In genomic region chr2:23404426-23404825, GRCh38 we compare ENCODE assay signal across 8 cellular contexts. TPM values are rescaled to one million over a fixed set of nuclear protein-coding genes. Genes with fewer than 3 reads are reported as not detected.
DNase-seq lines count a peak whose midpoint lies in the region; TF ChIP-seq lines count a peak whose summit lies in the region.

No MANE protein-coding gene starts in this region.

- no peak overlapping the region for H4K91ac ChIP-seq in neuronal stem cell (ENCODE audit: low read depth, low read length, poor library complexity)

- no peak overlapping the region for H3K23ac ChIP-seq in neuronal stem cell (ENCODE audit: low read depth, low read length, poor library complexity)

- no peak overlapping the region for H3K4me2 ChIP-seq in neuronal stem cell (ENCODE audit: insufficient read depth, low read length, poor library complexity, severe bottlenecking)

- peak overlapping the region; percentile 80 for H2AFZ ChIP-seq in neuronal stem cell (ENCODE audit: low read length)

- H3K4me3 ChIP-seq in GM12865 (ENCODE audit: low read depth, low read length) (no peak overlapping the region), H7 (ENCODE audit: insufficient read depth, low read depth, low read length) (no peak overlapping the region), fibroblast of the aortic adventitia (ENCODE audit: low read depth, low read length) (no peak overlapping the region), neuronal stem cell (ENCODE audit: low read length in 2 of 2) (no peak overlapping the region)

- peak; percentile 4 for TF ChIP-seq CTCF in GM12865 (IDR thresholded peaks at IDR 0.05; ENCODE audit: insufficient read depth, low read depth, low read length, missing control alignments)
- TF ChIP-seq CTCF in fibroblast of the aortic adventitia (IDR thresholded peaks at IDR 0.05; ENCODE audit: insufficient read depth, low read length), result peak; percentile 12

- no peak overlapping the region for H2BK12ac ChIP-seq in neuronal stem cell (ENCODE audit: low read length)

- no peaks in the 10 kb centered on the region for H3K9me3 ChIP-seq in neuronal stem cell (replicated peaks in 1 of 2; ENCODE audit: control insufficient read depth in 2 of 2, insufficient read depth in 1 of 2, low read depth in 1 of 2, low read length in 2 of 2)

- H3K27me3 ChIP-seq in H7 (ENCODE audit: control insufficient read depth, insufficient read depth, low read length) (no peaks in the 10 kb centered on the region), neuronal stem cell (ENCODE audit: control insufficient read depth in 3 of 3, insufficient read depth in 3 of 3, low read depth in 1 of 3, low read length in 3 of 3) (no peaks in the 10 kb centered on the region)

- H3K4me1 ChIP-seq in neuronal stem cell (ENCODE audit: control insufficient read depth in 2 of 2, insufficient read depth in 1 of 2, low read depth in 1 of 2, low read length in 2 of 2), result peaks cover 0 to 10% of the 10 kb centered on the region in 2 donors

- H4K8ac ChIP-seq in neuronal stem cell (ENCODE audit: low read depth, low read length), result no peak overlapping the region

- no peak overlapping the region for H2AK5ac ChIP-seq in neuronal stem cell (ENCODE audit: low read depth, low read length)

- H3K36me3 ChIP-seq in H7 (replicated peaks; ENCODE audit: control insufficient read depth, insufficient read depth, low read length) (no peaks in the 10 kb centered on the region), neuronal stem cell (replicated peaks in 1 of 2; ENCODE audit: control insufficient read depth in 2 of 2, insufficient read depth in 2 of 2, low read length in 2 of 2) (no peaks in the 10 kb centered on the region)

- no peak overlapping the region for H2BK5ac ChIP-seq in neuronal stem cell (ENCODE audit: low read length)

- no peak overlapping the region for H3K14ac ChIP-seq in neuronal stem cell (ENCODE audit: low read length)

- H3K79me1 ChIP-seq in neuronal stem cell (ENCODE audit: low read depth, low read length), result no peaks in the 10 kb centered on the region

- no peak overlapping the region for H3K18ac ChIP-seq in neuronal stem cell (ENCODE audit: low read length)

- no peak overlapping the region for H3K4ac ChIP-seq in neuronal stem cell (ENCODE audit: low read length)

- whole genome bisulfite sequencing in neuronal stem cell (ENCODE audit: extremely low coverage in 2 of 2, insufficient read length in 2 of 2, insufficient replicate concordance in 1 of 2), 2 donors, result no CpG with 5 or more reads among the region's 8 CpGs

- no peak overlapping the region for H2BK120ac ChIP-seq in neuronal stem cell (ENCODE audit: low read depth, low read length)

- no peak overlapping the region for H3K27ac ChIP-seq in neuronal stem cell (replicated peaks; ENCODE audit: low read length)

- no peak overlapping the region for H3K9ac ChIP-seq in neuronal stem cell (ENCODE audit: low read depth, low read length, poor library complexity)

- DNase-seq in GM12865 (ENCODE audit: low read depth), result peak; percentile 73
- DNase-seq in H7, result peak; percentile 60
- DNase-seq in M059J (ENCODE audit: low read depth), result peak; percentile 72
- DNase-seq in SK-MEL-5 (ENCODE audit: low read depth, low spot score), result peak; percentile 90
- DNase-seq in fibroblast of the aortic adventitia (ENCODE audit: low read depth), result peak; percentile 81
- no peak for DNase-seq in neuronal stem cell (ENCODE audit: low spot score)
- DNase-seq in cortex of kidney (lab: John Stamatoyannopoulos, UW), result no peak
- no peak for DNase-seq in activated T-cell treated with anti-CD3 and anti-CD28 coated beads for 4 hours

- in situ Hi-C loops in SK-MEL-5 (cut with HindIII; ENCODE audit: low pct_unique_long_range_greater_than_20kb, low sequenced_read_pairs), result no loop called here

- no peak overlapping the region for H2BK15ac ChIP-seq in neuronal stem cell (ENCODE audit: low read length)

RNA-seq across cellular contexts. Expression of gene KLHL29, which starts 19.4 kb away (rescaled TPM):
- 6.2 and 11.9 TPM in 2 replicates for total RNA-seq in H7 (2014; rRNA removed; shearing (Covaris generic))
- total RNA-seq in M059J (2014; rRNA removed; shearing (Covaris generic)), result 0.67 and 0.71 TPM in 2 replicates
- 5.5 and 6.4 TPM in 2 replicates for total RNA-seq in SK-MEL-5 (2014; rRNA removed; shearing (Covaris generic))
- polyA plus RNA-seq in SK-MEL-5 (2015; cell fraction: cytosol; rRNA removed), result 16.5 and 24.2 TPM in 2 replicates
- 38.6 and 40.4 TPM in 2 replicates for polyA plus RNA-seq in SK-MEL-5 (2015; cell fraction: nucleus; rRNA removed)
- total RNA-seq in fibroblast of the aortic adventitia (ENCODE audit: low replicate concordance), result 2.9 and 4.7 TPM in 2 replicates
- 3.0 TPM for polyA plus RNA-seq in neuronal stem cell (2013, experiment 1 of 2)
- 3.0 TPM for polyA plus RNA-seq in neuronal stem cell (2013, experiment 2 of 2)

Comparison
In these comparisons a context has a peak if more than half of its experiments do, and no peak if none do; other contexts are left out.
1. DNase-seq: peak in GM12865 (single experiment), H7 (single experiment), M059J (single experiment), SK-MEL-5 (single experiment) and fibroblast of the aortic adventitia (single experiment); none in neuronal stem cell (single experiment), cortex of kidney (single experiment) and activated T-cell treated with anti-CD3 and anti-CD28 coated beads for 4 hours (single experiment).